6 cellular contexts compared by ENCODE assay signal in the genomic region with DNA sequence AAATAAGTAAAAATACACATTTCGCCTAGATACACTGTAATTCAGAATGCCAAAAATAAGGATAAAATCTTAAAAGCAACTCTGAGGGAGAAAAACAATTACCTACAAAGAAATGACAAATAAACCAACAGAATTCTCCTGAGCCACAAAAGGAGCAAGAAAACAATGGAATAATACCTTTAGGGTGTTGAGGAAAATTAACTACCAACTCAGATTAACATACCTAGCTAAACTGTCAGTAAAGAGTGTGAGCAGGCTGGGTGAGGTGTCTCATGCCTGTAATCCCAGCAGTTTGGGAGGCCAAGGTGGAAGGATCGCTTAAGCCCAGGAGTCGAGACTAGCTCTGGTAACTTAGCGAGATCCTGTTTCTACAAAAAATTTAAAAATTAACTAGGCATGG.
"Had no signal": no experiment of that assay in that cellular context is flagged by ENCODE, and none has a peak within 500 bp of the region (broad histone marks: within the 10 kb centered on the region; RNA-seq: fewer than 3 reads in every experiment).

No MANE protein-coding gene starts in this region.

- H3K9ac ChIP-seq: KMS-11 had no signal

- H3K27ac ChIP-seq: HL-60, KMS-11 had no signal

- DNase-seq: IMR-90, KBM-7, KG1 had no signal

- FAIRE-seq: HTR-8/SVneo had no signal

- H3K4me2 ChIP-seq: KMS-11 had no signal
